In genomic region chr4:30718889-30719252, GRCh38 we compare ENCODE assay signal across 8 cellular contexts. TPM values are rescaled to one million over a fixed set of nuclear protein-coding genes. Genes with fewer than 3 reads are reported as not detected.
DNase-seq lines count a peak whose midpoint lies in the region; TF ChIP-seq lines count a peak whose summit lies in the region.

No MANE protein-coding gene starts in this region.

- intact Hi-C loops in activated CD4-positive, alpha-beta T cell treated with anti-CD3 and anti-CD28 coated beads, Interleukin-2, amount 10 ng/mL, durations not matched to agents 24 days and 14 days (cut with micrococcal nuclease) = no loop called here
- intact Hi-C loops in testis (cut with DNase I; ENCODE audit: low total_unique reads) = no loop called here

- H3K9me3 ChIP-seq in iPS-20b (ENCODE audit: insufficient read depth, low read depth, low read length) (no peaks in the 10 kb centered on the region; the same call in 1 of the 2 replicates), testis (no peaks in the 10 kb centered on the region)

- peak overlapping the region; percentile 77; the same call in 1 of the 2 replicates for H3K9ac ChIP-seq in iPS-20b (ENCODE audit: low read depth, low read length)

- peaks cover 53% of the 10 kb centered on the region for H3K27me3 ChIP-seq in iPS-20b (ENCODE audit: insufficient read depth, low read length)
- H3K27me3 ChIP-seq in testis = peaks cover 3% of the 10 kb centered on the region

- H3K4me3 Mint-ChIP-seq in activated CD4-positive, alpha-beta T cell treated with anti-CD3 and anti-CD28 coated beads, Interleukin-2, amount 10 ng/mL, durations not matched to agents 24 days and 14 days = peak overlapping the region; percentile 43
- H3K4me3 Mint-ChIP-seq in activated naive CD8-positive, alpha-beta T cell treated with anti-CD3 and anti-CD28 coated beads for 36 hours = peak overlapping the region; percentile 58

- TF ChIP-seq CTCF in testis (IDR thresholded peaks at IDR 0.05) = no peak

- WGBS in testis, 2 donors = 0 to 1% methylated on average over 12 of the region's 12 CpGs

- H3K4me1 Mint-ChIP-seq in activated CD4-positive, alpha-beta T cell treated with anti-CD3 and anti-CD28 coated beads, Interleukin-2, amount 10 ng/mL, durations not matched to agents 24 days and 14 days = peaks cover 15% of the 10 kb centered on the region
- peaks cover 28% of the 10 kb centered on the region for H3K4me1 Mint-ChIP-seq in activated naive CD8-positive, alpha-beta T cell treated with anti-CD3 and anti-CD28 coated beads for 36 hours

- peaks cover 10% of the 10 kb centered on the region for H3K36me3 Mint-ChIP-seq in activated CD4-positive, alpha-beta T cell treated with anti-CD3 and anti-CD28 coated beads, Interleukin-2, amount 10 ng/mL, durations not matched to agents 24 days and 14 days (ENCODE audit: low read depth)
- peaks cover 1% of the 10 kb centered on the region for H3K36me3 Mint-ChIP-seq in activated naive CD8-positive, alpha-beta T cell treated with anti-CD3 and anti-CD28 coated beads for 36 hours

- H3K4me3 ChIP-seq in iPS-20b (ENCODE audit: low read length) = peak overlapping the region; percentile 84
- H3K4me3 ChIP-seq in testis = peak overlapping the region; percentile 41 to 49

- peak overlapping the region; percentile 65 for H3K27ac Mint-ChIP-seq in activated CD4-positive, alpha-beta T cell treated with anti-CD3 and anti-CD28 coated beads, Interleukin-2, amount 10 ng/mL, durations not matched to agents 24 days and 14 days
- no peak overlapping the region for H3K27ac Mint-ChIP-seq in activated naive CD8-positive, alpha-beta T cell treated with anti-CD3 and anti-CD28 coated beads for 36 hours

- H3K27ac ChIP-seq in iPS-20b (ENCODE audit: low read length) = no peak overlapping the region
- no peak overlapping the region for H3K27ac ChIP-seq in testis

- peaks cover 12% of the 10 kb centered on the region for H3K9me3 Mint-ChIP-seq in activated CD4-positive, alpha-beta T cell treated with anti-CD3 and anti-CD28 coated beads, Interleukin-2, amount 10 ng/mL, durations not matched to agents 24 days and 14 days
- H3K9me3 Mint-ChIP-seq in activated naive CD8-positive, alpha-beta T cell treated with anti-CD3 and anti-CD28 coated beads for 36 hours = peaks cover 3% of the 10 kb centered on the region

- H3K27me3 Mint-ChIP-seq in activated CD4-positive, alpha-beta T cell treated with anti-CD3 and anti-CD28 coated beads, Interleukin-2, amount 10 ng/mL, durations not matched to agents 24 days and 14 days = peaks cover 56% of the 10 kb centered on the region
- peaks cover 85% of the 10 kb centered on the region for H3K27me3 Mint-ChIP-seq in activated naive CD8-positive, alpha-beta T cell treated with anti-CD3 and anti-CD28 coated beads for 36 hours

- DNase-seq in activated CD4-positive, alpha-beta T cell treated with anti-CD3 and anti-CD28 coated beads, Interleukin-2, amount 10 ng/mL, durations not matched to agents 24 days and 14 days = no peak
- DNase-seq in activated CD4-positive, alpha-beta T cell treated with anti-CD3 and anti-CD28 coated beads for 4 hours = no peak
- DNase-seq in activated naive CD8-positive, alpha-beta T cell treated with anti-CD3 and anti-CD28 coated beads for 36 hours = no peak
- DNase-seq in testis = no peak
- no peak for DNase-seq in AG08396 (ENCODE audit: low spot score)
- DNase-seq in NCI-H226 = no peak
- no peak for DNase-seq in RKO (ENCODE audit: low spot score)

- H3K36me3 ChIP-seq in iPS-20b (ENCODE audit: insufficient read depth, low read depth, low read length) (no peaks in the 10 kb centered on the region), testis (ENCODE audit: low read depth, missing control alignments) (no peaks in the 10 kb centered on the region)

- TF ChIP-seq POLR2A in testis (IDR thresholded peaks at IDR 0.05) = no peak

- H3K4me1 ChIP-seq in iPS-20b (ENCODE audit: insufficient read depth, low read length) (peaks cover 3% of the 10 kb centered on the region; the same call in 1 of the 2 replicates), testis (peaks cover 23% of the 10 kb centered on the region)

RNA-seq across cellular contexts. Expression of gene PCDH7, which starts 1.3 kb away (rescaled TPM):
- total RNA-seq in activated CD4-positive, alpha-beta T cell treated with anti-CD3 and anti-CD28 coated beads, Interleukin-2, amount 10 ng/mL, durations not matched to agents 24 days and 14 days = not detected in 2 replicates
- not detected for total RNA-seq in activated naive CD8-positive, alpha-beta T cell treated with anti-CD3 and anti-CD28 coated beads for 36 hours
- 1 to 10 TPM; 2.4 to 2.8 TPM for total RNA-seq in testis
- polyA plus RNA-seq in testis (ENCODE audit: insufficient read depth, low read depth, low replicate concordance) = 2.9 TPM
